ENCODE assay signal across 15 cellular contexts in the genomic region with DNA sequence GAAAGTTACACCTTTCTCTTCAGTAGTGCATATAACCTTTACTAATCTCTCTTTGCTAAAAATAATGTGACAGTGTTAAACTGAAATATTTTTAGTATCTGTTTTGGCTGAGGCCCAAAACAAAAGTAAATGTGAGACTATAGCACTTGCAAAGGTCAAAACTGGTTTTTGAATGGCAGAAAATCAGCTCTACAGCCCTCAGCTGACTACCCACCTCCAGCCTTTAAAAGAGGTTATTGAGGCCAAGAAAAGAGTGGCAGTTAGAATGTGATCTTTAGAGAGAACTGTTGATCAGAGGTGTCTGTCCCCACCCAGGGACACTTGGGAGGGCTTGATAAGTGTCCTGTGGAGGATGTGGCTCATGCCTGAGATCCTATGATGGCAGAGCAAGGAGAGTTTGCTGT. TPM values are rescaled to one million over a fixed set of nuclear protein-coding genes. Genes with fewer than 3 reads are reported as not detected.
DNase-seq lines count a peak whose midpoint lies in the region; ATAC-seq lines count a peak whose summit lies in the region.
"Had no signal": no experiment of that assay in that cellular context is flagged by ENCODE, and none has a peak within 500 bp of the region (broad histone marks: within the 10 kb centered on the region; RNA-seq: fewer than 3 reads in every experiment).

No MANE protein-coding gene starts in this region.

- H3K9me3 Mint-ChIP-seq in activated CD8-positive, alpha-beta memory T cell treated with anti-CD3 and anti-CD28 coated beads, Interleukin-2, amount 10 ng/mL, durations not matched to agents 7 days and 5 days (ENCODE audit: low read depth), result no peaks in the 10 kb centered on the region

- H3K27me3 Mint-ChIP-seq in activated CD8-positive, alpha-beta memory T cell treated with anti-CD3 and anti-CD28 coated beads, Interleukin-2, amount 10 ng/mL, durations not matched to agents 7 days and 5 days, result no peaks in the 10 kb centered on the region
- H3K27me3 Mint-ChIP-seq: naive thymus-derived CD4-positive, alpha-beta T cell had no signal

- no peaks in the 10 kb centered on the region for H3K9me3 ChIP-seq in skeletal muscle tissue (ENCODE audit: control insufficient read depth in 3 of 3, low read length in 3 of 3)
- H3K9me3 ChIP-seq: adrenal gland, sigmoid colon, tibial nerve had no signal

- no peak for DNase-seq in activated CD8-positive, alpha-beta memory T cell treated with anti-CD3 and anti-CD28 coated beads, Interleukin-2, amount 10 ng/mL, durations not matched to agents 7 days and 5 days
- DNase-seq in activated CD8-positive, alpha-beta memory T cell treated with anti-CD3 and anti-CD28 coated beads, Interleukin-2, amount 50 U/mL, for 48 hours, result no peak
- DNase-seq in OCI-M1 (lab: John Stamatoyannopoulos, UW) (peak; percentile 69), iPS-NIHi7 (ENCODE audit: extremely low spot score) (no peak)
- DNase-seq in activated CD4-positive, CD25-positive, alpha-beta regulatory T cell (lab: John Stamatoyannopoulos, UW), result no peak
- DNase-seq: adrenal gland; foreskin keratinocyte; islet precursor cell; naive thymus-derived CD4-positive, alpha-beta T cell; NCI-H187; sigmoid colon had no signal

- no peak overlapping the region for H3K4me3 Mint-ChIP-seq in activated CD8-positive, alpha-beta memory T cell treated with anti-CD3 and anti-CD28 coated beads, Interleukin-2, amount 10 ng/mL, durations not matched to agents 7 days and 5 days
- H3K4me3 Mint-ChIP-seq: naive thymus-derived CD4-positive, alpha-beta T cell had no signal

- no peak overlapping the region for H3K9ac ChIP-seq in skeletal muscle tissue (ENCODE audit: low read depth in 1 of 3, low read length in 3 of 3)

- H3K4me3 ChIP-seq in skeletal muscle tissue (ENCODE audit: low read length in 3 of 3), result no peak overlapping the region
- H3K4me3 ChIP-seq: adrenal gland, sigmoid colon, tibial nerve had no signal

- H3K27me3 ChIP-seq in skeletal muscle tissue (ENCODE audit: control insufficient read depth in 3 of 3, insufficient read depth in 3 of 3, low read length in 3 of 3), result no peaks in the 10 kb centered on the region
- H3K27me3 ChIP-seq: adrenal gland, foreskin keratinocyte, sigmoid colon, tibial nerve had no signal

- peaks cover 1% of the 10 kb centered on the region for H3K36me3 Mint-ChIP-seq in activated CD8-positive, alpha-beta memory T cell treated with anti-CD3 and anti-CD28 coated beads, Interleukin-2, amount 10 ng/mL, durations not matched to agents 7 days and 5 days

- H3K27ac ChIP-seq in skeletal muscle tissue (ENCODE audit: low read depth, low read length), result peak overlapping the region; percentile 9
- H3K27ac ChIP-seq: adrenal gland, foreskin keratinocyte, tibial nerve had no signal

- no peaks in the 10 kb centered on the region for H3K36me3 ChIP-seq in skeletal muscle tissue (ENCODE audit: control insufficient read depth in 3 of 3, insufficient read depth in 3 of 3, low read length in 3 of 3)
- H3K36me3 ChIP-seq: adrenal gland, sigmoid colon, tibial nerve had no signal

- H3K27ac Mint-ChIP-seq in activated CD8-positive, alpha-beta memory T cell treated with anti-CD3 and anti-CD28 coated beads, Interleukin-2, amount 10 ng/mL, durations not matched to agents 7 days and 5 days, result peak overlapping the region; percentile 51

- peaks cover 58% of the 10 kb centered on the region for H3K4me1 Mint-ChIP-seq in activated CD8-positive, alpha-beta memory T cell treated with anti-CD3 and anti-CD28 coated beads, Interleukin-2, amount 10 ng/mL, durations not matched to agents 7 days and 5 days

- H3K4me1 ChIP-seq in skeletal muscle tissue (ENCODE audit: control insufficient read depth in 3 of 3, insufficient read depth in 3 of 3, low read length in 3 of 3), result peaks cover 26 to 36% (median 27%) of the 10 kb centered on the region in 3 donors
- H3K4me1 ChIP-seq: foreskin keratinocyte, tibial nerve had no signal

- CTCF ChIA-PET in activated CD8-positive, alpha-beta memory T cell treated with anti-CD3 and anti-CD28 coated beads, Interleukin-2, amount 10 ng/mL, durations not matched to agents 7 days and 5 days (lab: Charles Lee), result no interaction called here

- ATAC-seq in activated CD8-positive, alpha-beta memory T cell treated with anti-CD3 and anti-CD28 coated beads, Interleukin-2, amount 10 ng/mL, durations not matched to agents 7 days and 5 days, result no peak
- ATAC-seq in GM21786 (IDR thresholded peaks at IDR 0.05; ENCODE audit: unreplicated experiment) (peak; percentile 50), GM18907 (IDR thresholded peaks at IDR 0.05; ENCODE audit: unreplicated experiment) (no peak)
- ATAC-seq: foreskin keratinocyte; naive thymus-derived CD4-positive, alpha-beta T cell had no signal

RNA-seq across cellular contexts. Expression of a gene that starts 30.9 kb away (rescaled TPM):
- not detected for total RNA-seq in activated CD8-positive, alpha-beta memory T cell treated with anti-CD3 and anti-CD28 coated beads, Interleukin-2, amount 10 ng/mL, durations not matched to agents 7 days and 5 days
- not detected for total RNA-seq in skeletal muscle tissue
- total RNA-seq: adrenal gland; foreskin keratinocyte; naive thymus-derived CD4-positive, alpha-beta T cell; sigmoid colon; tibial nerve had no signal

RNA-seq across cellular contexts. Expression of a gene that starts 52.5 kb away (rescaled TPM):
- 10 to 100 TPM; 19.9 to 33.9 TPM for total RNA-seq in activated CD8-positive, alpha-beta memory T cell treated with anti-CD3 and anti-CD28 coated beads, Interleukin-2, amount 10 ng/mL, durations not matched to agents 7 days and 5 days
- total RNA-seq in skeletal muscle tissue, result 3.7 TPM
